Comparison of ENCODE assay signal across 21 cellular contexts in the genomic region with DNA sequence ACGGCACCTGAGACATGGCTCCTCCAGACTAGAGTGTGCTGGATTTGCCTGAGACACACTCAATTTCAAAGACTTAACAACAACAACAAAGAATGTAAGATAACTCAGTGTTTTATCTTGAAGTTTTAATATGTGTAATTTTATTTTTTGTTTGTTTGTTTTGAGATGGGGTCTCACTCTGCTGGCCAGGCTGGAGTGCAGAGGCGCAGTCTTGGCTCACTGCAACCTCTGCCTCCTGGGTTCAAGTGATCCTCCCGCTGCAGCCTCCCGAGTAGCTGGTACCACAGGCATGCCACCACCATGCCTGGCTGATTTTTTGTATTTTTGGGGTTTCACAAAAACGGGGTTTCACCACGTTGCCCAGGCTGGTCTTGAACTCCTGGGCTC.
DNase-seq lines count a peak whose midpoint lies in the region; ATAC-seq and TF ChIP-seq lines count a peak whose summit lies in the region.
"Had no signal": no experiment of that assay in that cellular context is flagged by ENCODE, and none has a peak within 500 bp of the region (broad histone marks: within the 10 kb centered on the region; RNA-seq: fewer than 3 reads in every experiment).

No MANE protein-coding gene starts in this region.

- H2AFZ ChIP-seq in H9 (ENCODE audit: low read length) (no peak overlapping the region), PC-3 (ENCODE audit: low read length) (no peak overlapping the region)
- H2AFZ ChIP-seq: neural progenitor cell had no signal

- TF ChIP-seq EP300 in sigmoid colon (IDR thresholded peaks at IDR 0.05) = no peak

- H3K79me2 ChIP-seq in H9 (ENCODE audit: insufficient read depth, low read length) = no peaks in the 10 kb centered on the region
- H3K79me2 ChIP-seq in PC-3 (ENCODE audit: low read length) = peaks cover 4% of the 10 kb centered on the region; the same call in 1 of the 2 replicates

- H4K91ac ChIP-seq in H9 (ENCODE audit: insufficient read length, low read depth, low read length) = no peak overlapping the region

- H3K9me3 Mint-ChIP-seq in H9 = no peaks in the 10 kb centered on the region
- H3K9me3 Mint-ChIP-seq: activated T-helper 1 cell treated with anti-CD3 and anti-CD28 coated beads, Interleukin-12 subunit alpha, Interleukin-12 subunit beta, Interleukin-2, Interleukin-4 antibody, amounts not matched to agents 30 ng/mL and 10 ng/mL and 1 ng/mL, durations not matched to agents 14 hours and 24 hours and 36 hours; dendritic cell treated with granulocyte-macrophage colony-stimulating factor and Interleukin-4, amounts not matched to agents 40 ng/mL and 50 ng/mL, for 4 days had no signal

- no peak overlapping the region for H3K18ac ChIP-seq in H9 (ENCODE audit: insufficient read length, low read depth, low read length)

- no peak overlapping the region for H2BK120ac ChIP-seq in H9 (ENCODE audit: low read depth, low read length, poor library complexity, severe bottlenecking)

- H3K23ac ChIP-seq in H9 (ENCODE audit: insufficient read length, low read depth, low read length) = no peak overlapping the region

- H3K4me2 ChIP-seq in H9 (ENCODE audit: insufficient read depth, insufficient read length, low read length) = no peak overlapping the region
- H3K4me2 ChIP-seq in PC-3 (ENCODE audit: low read length) = no peak overlapping the region
- H3K4me2 ChIP-seq: neural progenitor cell had no signal

- peaks cover 3 to 10% (median 6%) of the 10 kb centered on the region in 3 experiments; a peak in 4 of 7 replicates for H3K36me3 Mint-ChIP-seq in H9 (ENCODE audit: insufficient read depth in 1 of 3, low read depth in 3 of 3)

- H3K4me1 Mint-ChIP-seq in H9 = peaks cover 33 to 35% of the 10 kb centered on the region in 2 experiments

- no peak overlapping the region for H3T11ph ChIP-seq in H9 (ENCODE audit: low read length)

- H4K8ac ChIP-seq in H9 (replicated peaks; ENCODE audit: insufficient read length, low read depth, low read length) = no peak overlapping the region

- no peaks in the 10 kb centered on the region for H3K23me2 ChIP-seq in H9 (ENCODE audit: insufficient read length, low read depth, low read length, poor library complexity, severe bottlenecking)

- POLR2A ChIA-PET in PC-3 (lab: Charles Lee; ENCODE audit: unreplicated experiment) = no interaction called here

- H2AK5ac ChIP-seq in H9 (ENCODE audit: insufficient read length, low read length) = peak overlapping the region; percentile 30

- no peak overlapping the region for H3K4me3 Mint-ChIP-seq in H9
- H3K4me3 Mint-ChIP-seq: activated T-helper 1 cell treated with anti-CD3 and anti-CD28 coated beads, Interleukin-12 subunit alpha, Interleukin-12 subunit beta, Interleukin-2, Interleukin-4 antibody, amounts not matched to agents 30 ng/mL and 10 ng/mL and 1 ng/mL, durations not matched to agents 14 hours and 24 hours and 36 hours; dendritic cell treated with granulocyte-macrophage colony-stimulating factor and Interleukin-4, amounts not matched to agents 40 ng/mL and 50 ng/mL, for 4 days; neural progenitor cell had no signal

- TF ChIP-seq POLR2A in sigmoid colon (IDR thresholded peaks at IDR 0.05) = no peak

- no TSS peak for BruUV-seq in PC-3 (replicated peaks; lab: Mats Ljungman, UMichigan)

- H3K4me3 ChIP-seq in lower lobe of right lung (no peak overlapping the region), sigmoid colon (no peak overlapping the region), PC-3 (ENCODE audit: low read length) (no peak overlapping the region)
- H3K4me3 ChIP-seq: neural progenitor cell had no signal

- no peak overlapping the region for H2BK15ac ChIP-seq in H9 (ENCODE audit: low read depth, low read length)

- H3K4me1 ChIP-seq in H9 (ENCODE audit: insufficient read depth, low read length) = no peaks in the 10 kb centered on the region; the same call in 1 of the 2 replicates
- peaks cover 36% of the 10 kb centered on the region for H3K4me1 ChIP-seq in lower lobe of right lung
- peaks cover 0 to 29% (median 24%) of the 10 kb centered on the region in 4 donors for H3K4me1 ChIP-seq in sigmoid colon
- no peaks in the 10 kb centered on the region for H3K4me1 ChIP-seq in PC-3 (ENCODE audit: insufficient read depth, low read length)

- H4K20me1 ChIP-seq in H9 (ENCODE audit: control insufficient read depth, insufficient read depth, insufficient read length) = no peaks in the 10 kb centered on the region
- no peaks in the 10 kb centered on the region for H4K20me1 ChIP-seq in PC-3 (ENCODE audit: low read length)

- no peak for TF ChIP-seq CTCF in H9 (conservative IDR thresholded peaks at IDR 0.05)
- TF ChIP-seq CTCF in lower lobe of right lung (IDR thresholded peaks at IDR 0.05) = no peak
- no peak for TF ChIP-seq CTCF in sigmoid colon (IDR thresholded peaks at IDR 0.05)
- TF ChIP-seq CTCF in PC-3 (conservative IDR thresholded peaks at IDR 0.05; ENCODE audit: low read depth, low read length) = no peak

- H2BK5ac ChIP-seq in H9 (ENCODE audit: insufficient read length, low read length) = no peak overlapping the region

- intact Hi-C loops in lower lobe of right lung (cut with DNase I) (no loop called here), sigmoid colon (cut with DNase I) (no loop called here), PC-3 (cut with micrococcal nuclease) (no loop called here)

- peaks cover 3% of the 10 kb centered on the region for H3K79me1 ChIP-seq in H9 (ENCODE audit: insufficient read depth, low read depth, low read length, poor library complexity, severe bottlenecking)

- no peak overlapping the region for H2BK20ac ChIP-seq in H9 (ENCODE audit: low read depth, low read length, poor library complexity, severe bottlenecking)

- H3K27me3 Mint-ChIP-seq in H9 (ENCODE audit: low read depth) = no peaks in the 10 kb centered on the region

- CTCF ChIA-PET in PC-3 (lab: Charles Lee) = no interaction called here

- no peak overlapping the region for H2BK12ac ChIP-seq in H9 (ENCODE audit: insufficient read length, low read depth, low read length)

- no peak for ATAC-seq in lower lobe of right lung
- no peak for ATAC-seq in PC-3
- ATAC-seq in GM19455 (IDR thresholded peaks at IDR 0.05; ENCODE audit: unreplicated experiment) = no peak
- ATAC-seq: left colon had no signal

- H3K9ac ChIP-seq in H9 (ENCODE audit: extremely low read depth, insufficient read length, low read length) = no peak overlapping the region
- no peak overlapping the region for H3K9ac ChIP-seq in PC-3 (ENCODE audit: low read length)
- H3K9ac ChIP-seq: neural progenitor cell had no signal

- H3K14ac ChIP-seq in H9 (ENCODE audit: insufficient read depth, low read length) = no peak overlapping the region

- DNase-seq in H9 = no peak
- DNase-seq in lower lobe of right lung = no peak
- DNase-seq in sigmoid colon = no peak
- no peak for DNase-seq in kidney tubule cell (ENCODE audit: low spot score)
- no peak for DNase-seq in PC-3
- no peak for DNase-seq in T-helper 1 cell
- DNase-seq: activated naive CD4-positive, alpha-beta T cell treated with anti-CD3 and anti-CD28 coated beads, Interleukin-2, amount 50 U/mL, for 16 hours; HCEC 1CT; left colon; midbrain; NCI-H1048; NCI-H2029; NCI-H226; small intestine had no signal

- H3K9me3 ChIP-seq in H9 (ENCODE audit: control insufficient read depth, low read depth, low read length) (no peaks in the 10 kb centered on the region), lower lobe of right lung (no peaks in the 10 kb centered on the region), sigmoid colon (no peaks in the 10 kb centered on the region), PC-3 (ENCODE audit: low read length) (no peaks in the 10 kb centered on the region)

- H3K56ac ChIP-seq in H9 (ENCODE audit: insufficient read length, low read depth, low read length) = no peak overlapping the region

- H3K27me3 ChIP-seq in H9 (ENCODE audit: insufficient read depth, low read length) (no peaks in the 10 kb centered on the region; the same call in 1 of the 2 replicates), lower lobe of right lung (ENCODE audit: low read depth) (no peaks in the 10 kb centered on the region), sigmoid colon (no peaks in the 10 kb centered on the region), PC-3 (ENCODE audit: low read length) (no peaks in the 10 kb centered on the region)
- H3K27me3 ChIP-seq: neural progenitor cell had no signal

- no peaks in the 10 kb centered on the region for H3K9me2 ChIP-seq in PC-3 (replicated peaks; ENCODE audit: low read length)

- no peak overlapping the region for H4K5ac ChIP-seq in H9 (ENCODE audit: insufficient read length, low read depth, low read length)

- peak overlapping the region in 1 of 3 experiments; percentile 79; a peak in 1 of 7 replicates for H3K27ac Mint-ChIP-seq in H9
- H3K27ac Mint-ChIP-seq: activated T-helper 1 cell treated with anti-CD3 and anti-CD28 coated beads, Interleukin-12 subunit alpha, Interleukin-12 subunit beta, Interleukin-2, Interleukin-4 antibody, amounts not matched to agents 30 ng/mL and 10 ng/mL and 1 ng/mL, durations not matched to agents 14 hours and 24 hours and 36 hours; dendritic cell treated with granulocyte-macrophage colony-stimulating factor and Interleukin-4, amounts not matched to agents 40 ng/mL and 50 ng/mL, for 4 days; neural progenitor cell had no signal

- H3K36me3 ChIP-seq in lower lobe of right lung (no peaks in the 10 kb centered on the region), sigmoid colon (no peaks in the 10 kb centered on the region), PC-3 (ENCODE audit: low read depth, low read length) (no peaks in the 10 kb centered on the region)
- H3K36me3 ChIP-seq: neural progenitor cell had no signal

- H3K27ac ChIP-seq in H9 (ENCODE audit: insufficient read length, low read depth, low read length) (no peak overlapping the region), cingulate gyrus (ENCODE audit: low read depth, low read length) (peak overlapping the region; percentile 0), lower lobe of right lung (peak overlapping the region; percentile 72), sigmoid colon (peak overlapping the region in 3 of 4 donors; percentile 62 to 79 (median 78)), PC-3 (ENCODE audit: low read length) (no peak overlapping the region)
- H3K27ac ChIP-seq: C4-2B, HL-60, neural progenitor cell had no signal

- no peaks in the 10 kb centered on the region for H3F3A ChIP-seq in PC-3 (ENCODE audit: low read length, unreplicated experiment)

- no peak overlapping the region for H3K4ac ChIP-seq in H9 (ENCODE audit: low read depth, low read length)

- WGBS in H9 (ENCODE audit: extremely low coverage, insufficient read length, low lambda C conversion rate) = no CpG with 5 or more reads among the region's 6 CpGs
- 73 to 74% methylated on average over 6 of the region's 6 CpGs for WGBS in sigmoid colon, 2 donors

Comparison
In these comparisons a context has a peak if more than half of its experiments do, and no peak if none do; other contexts are left out.
1. H3K27ac ChIP-seq: peak in cingulate gyrus (single experiment), lower lobe of right lung (single experiment) and sigmoid colon (3 of 4); none in H9 (single experiment) and PC-3 (single experiment).